Comparison of ENCODE assay signal across 1 cellular context in the genomic region with DNA sequence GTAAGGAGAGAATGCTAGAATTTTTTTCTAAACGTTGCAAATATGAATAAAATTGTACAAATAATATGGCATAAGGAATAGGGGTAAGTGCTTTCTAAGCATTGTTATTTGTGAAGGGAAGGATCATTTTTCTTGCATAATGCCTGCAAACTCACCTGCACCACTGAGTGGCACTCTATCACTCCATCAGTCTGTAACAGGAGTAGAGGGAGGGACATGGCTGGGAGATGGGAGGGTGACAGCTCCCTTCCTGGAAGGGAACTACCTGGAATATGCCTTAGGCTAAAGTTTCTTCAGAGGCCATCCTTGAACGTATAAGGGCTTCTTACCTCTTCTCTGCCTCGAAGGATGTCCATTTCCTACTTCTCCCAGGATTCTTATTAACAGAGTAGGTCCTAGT.
TF ChIP-seq lines count a peak whose summit lies in the region.

No MANE protein-coding gene starts in this region.

TF ChIP-seq in IMR-90, 13 proteins besides CTCF, POLR2A, EP300 and RAD21:
- TF ChIP-seq RCOR1 (IDR thresholded peaks at IDR 0.05; ENCODE audit: insufficient replicate concordance, low read length) = no peak
- TF ChIP-seq, protein P1, sequence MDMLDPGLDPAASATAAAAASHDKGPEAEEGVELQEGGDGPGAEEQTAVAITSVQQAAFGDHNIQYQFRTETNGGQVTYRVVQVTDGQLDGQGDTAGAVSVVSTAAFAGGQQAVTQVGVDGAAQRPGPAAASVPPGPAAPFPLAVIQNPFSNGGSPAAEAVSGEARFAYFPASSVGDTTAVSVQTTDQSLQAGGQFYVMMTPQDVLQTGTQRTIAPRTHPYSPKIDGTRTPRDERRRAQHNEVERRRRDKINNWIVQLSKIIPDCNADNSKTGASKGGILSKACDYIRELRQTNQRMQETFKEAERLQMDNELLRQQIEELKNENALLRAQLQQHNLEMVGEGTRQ (IDR thresholded peaks at IDR 0.05; ENCODE audit: low read depth, low read length) = no peak
- TF ChIP-seq SMC3 (IDR thresholded peaks at IDR 0.05; ENCODE audit: low read depth, low read length) = no peak
- no peak for TF ChIP-seq FOS (IDR thresholded peaks at IDR 0.05; ENCODE audit: low read depth, low read length)
- TF ChIP-seq CHD1 (IDR thresholded peaks at IDR 0.05; ENCODE audit: low read depth, low read length) = no peak
- TF ChIP-seq CEBPB (IDR thresholded peaks at IDR 0.05; ENCODE audit: low read depth, low read length) = no peak
- no peak for TF ChIP-seq RFX5 (IDR thresholded peaks at IDR 0.05; ENCODE audit: low read depth, low read length)
- no peak for TF ChIP-seq MAFK (IDR thresholded peaks at IDR 0.05; ENCODE audit: low read depth, low read length)
- no peak for TF ChIP-seq MXI1 (IDR thresholded peaks at IDR 0.05; ENCODE audit: borderline replicate concordance, low read depth, low read length)
- no peak for TF ChIP-seq BHLHE40 (IDR thresholded peaks at IDR 0.05; ENCODE audit: low read depth, low read length)
- no peak for TF ChIP-seq NFE2L2 (IDR thresholded peaks at IDR 0.05; ENCODE audit: low read depth, low read length)
- TF ChIP-seq, protein P2, sequence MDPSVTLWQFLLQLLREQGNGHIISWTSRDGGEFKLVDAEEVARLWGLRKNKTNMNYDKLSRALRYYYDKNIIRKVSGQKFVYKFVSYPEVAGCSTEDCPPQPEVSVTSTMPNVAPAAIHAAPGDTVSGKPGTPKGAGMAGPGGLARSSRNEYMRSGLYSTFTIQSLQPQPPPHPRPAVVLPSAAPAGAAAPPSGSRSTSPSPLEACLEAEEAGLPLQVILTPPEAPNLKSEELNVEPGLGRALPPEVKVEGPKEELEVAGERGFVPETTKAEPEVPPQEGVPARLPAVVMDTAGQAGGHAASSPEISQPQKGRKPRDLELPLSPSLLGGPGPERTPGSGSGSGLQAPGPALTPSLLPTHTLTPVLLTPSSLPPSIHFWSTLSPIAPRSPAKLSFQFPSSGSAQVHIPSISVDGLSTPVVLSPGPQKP (IDR thresholded peaks at IDR 0.05; ENCODE audit: borderline replicate concordance, low read depth, low read length) = no peak
- TF ChIP-seq MAZ (IDR thresholded peaks at IDR 0.05; ENCODE audit: borderline replicate concordance, low read depth, low read length) = no peak
